ENCODE assay signal across 29 cellular contexts in the genomic region with DNA sequence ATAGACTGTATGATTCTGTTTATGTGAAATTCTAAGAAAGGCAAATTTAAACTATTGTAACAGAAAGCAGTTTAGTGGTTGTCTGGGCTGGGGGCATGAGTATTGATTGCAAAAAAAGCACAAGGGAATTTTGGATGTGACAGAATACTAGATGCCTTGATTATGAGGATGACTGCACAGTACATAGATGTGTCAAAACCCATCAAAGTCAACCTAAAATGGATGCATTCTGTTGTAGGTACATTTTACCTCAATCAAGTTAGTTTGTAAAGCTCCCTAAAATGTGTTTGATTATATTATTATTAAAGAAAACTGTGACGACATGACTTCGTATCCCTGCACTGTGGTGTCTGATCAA.
"Had no signal": no experiment of that assay in that cellular context is flagged by ENCODE, and none has a peak within 500 bp of the region (broad histone marks: within the 10 kb centered on the region; RNA-seq: fewer than 3 reads in every experiment).

No MANE protein-coding gene starts in this region.

- H3K4me3 ChIP-seq: coronary artery, dorsolateral prefrontal cortex, esophagus squamous epithelium, gastroesophageal sphincter had no signal

- H3K4me1 ChIP-seq: esophagus squamous epithelium, gastroesophageal sphincter had no signal

- H3K4me1 Mint-ChIP-seq: activated T-helper 17 cell treated with anti-CD3 and anti-CD28 coated beads, Interleukin-2, amount 50 U/mL, for 72 hours had no signal

- H3K9me3 Mint-ChIP-seq: activated T-cell treated with anti-CD3 and anti-CD28 coated beads, Interleukin-2, amount 50 U/mL, for 24 hours; activated T-helper 17 cell treated with anti-CD3 and anti-CD28 coated beads, Interleukin-2, amount 50 U/mL, for 72 hours; central memory CD8-positive, alpha-beta T cell; dendritic cell treated with granulocyte-macrophage colony-stimulating factor and Interleukin-4, amounts not matched to agents 40 ng/mL and 50 ng/mL, for 4 days; endodermal cell had no signal

- H3K27me3 Mint-ChIP-seq: central memory CD8-positive, alpha-beta T cell had no signal

- ATAC-seq: activated CD8-positive, alpha-beta memory T cell treated with anti-CD3 and anti-CD28 coated beads, Interleukin-2, amount 10 ng/mL, durations not matched to agents 7 days and 5 days; activated CD8-positive, alpha-beta T cell treated with anti-CD3 and anti-CD28 coated beads, Interleukin-2, amount 10 ng/mL, durations not matched to agents 7 days and 5 days; activated T-helper 17 cell treated with anti-CD3 and anti-CD28 coated beads, Interleukin-2, amount 50 U/mL, for 72 hours; gastroesophageal sphincter had no signal

- H3K27me3 ChIP-seq: brain microvascular endothelial cell, esophagus squamous epithelium had no signal

- H3K36me3 ChIP-seq: brain microvascular endothelial cell, esophagus squamous epithelium, gastroesophageal sphincter had no signal

- H3K27ac ChIP-seq: brain microvascular endothelial cell, coronary artery, dorsolateral prefrontal cortex, esophagus squamous epithelium, gastroesophageal sphincter had no signal

- H3K36me3 Mint-ChIP-seq: activated CD8-positive, alpha-beta memory T cell treated with anti-CD3 and anti-CD28 coated beads, Interleukin-2, amount 10 ng/mL, durations not matched to agents 7 days and 5 days had no signal

- H3K27ac Mint-ChIP-seq: activated CD8-positive, alpha-beta memory T cell treated with anti-CD3 and anti-CD28 coated beads, Interleukin-2, amount 10 ng/mL, durations not matched to agents 7 days and 5 days; activated CD8-positive, alpha-beta T cell treated with anti-CD3 and anti-CD28 coated beads, Interleukin-2, amount 10 ng/mL, durations not matched to agents 7 days and 5 days; activated naive CD8-positive, alpha-beta T cell; activated T-cell treated with anti-CD3 and anti-CD28 coated beads, Interleukin-2, amount 50 U/mL, for 24 hours; activated T-helper 17 cell treated with anti-CD3 and anti-CD28 coated beads, Interleukin-2, amount 50 U/mL, for 72 hours; dendritic cell treated with granulocyte-macrophage colony-stimulating factor and Interleukin-4, amounts not matched to agents 40 ng/mL and 50 ng/mL, for 4 days; endodermal cell had no signal

- H3K4me3 Mint-ChIP-seq: activated CD8-positive, alpha-beta memory T cell treated with anti-CD3 and anti-CD28 coated beads, Interleukin-2, amount 10 ng/mL, durations not matched to agents 7 days and 5 days; activated CD8-positive, alpha-beta T cell treated with anti-CD3 and anti-CD28 coated beads, Interleukin-2, amount 10 ng/mL, durations not matched to agents 7 days and 5 days; activated naive CD8-positive, alpha-beta T cell; activated T-cell treated with anti-CD3 and anti-CD28 coated beads, Interleukin-2, amount 50 U/mL, for 24 hours; activated T-helper 17 cell treated with anti-CD3 and anti-CD28 coated beads, Interleukin-2, amount 50 U/mL, for 72 hours; central memory CD8-positive, alpha-beta T cell; dendritic cell treated with granulocyte-macrophage colony-stimulating factor and Interleukin-4, amounts not matched to agents 40 ng/mL and 50 ng/mL, for 4 days; endodermal cell had no signal

- H3K9me3 ChIP-seq: esophagus squamous epithelium, gastroesophageal sphincter had no signal

- DNase-seq: activated CD4-positive, alpha-beta T cell treated with anti-CD3 and anti-CD28 coated beads for 48 hours; activated CD4-positive, alpha-beta T cell treated with anti-CD3 and anti-CD28 coated beads, Interleukin-2, amount 50 U/mL, for 1 hour; activated CD4-positive, alpha-beta T cell treated with anti-CD3 and anti-CD28 coated beads, Interleukin-2, amount 50 U/mL, for 48 hours; activated CD4-positive, CD25-positive, alpha-beta regulatory T cell; activated CD4-positive, CD25-positive, alpha-beta regulatory T cell treated with anti-CD3 and anti-CD28 coated beads, Interleukin-2, amount 50 U/mL, for 72 hours; activated CD8-positive, alpha-beta memory T cell treated with anti-CD3 and anti-CD28 coated beads, Interleukin-2, amount 10 ng/mL, durations not matched to agents 7 days and 5 days; activated CD8-positive, alpha-beta memory T cell treated with anti-CD3 and anti-CD28 coated beads, Interleukin-2, amount 50 U/mL, for 4 hours; activated CD8-positive, alpha-beta T cell treated with anti-CD3 and anti-CD28 coated beads, Interleukin-2, amount 10 ng/mL, durations not matched to agents 7 days and 5 days; activated effector memory CD4-positive, alpha-beta T cell treated with Interleukin-2 at 50 U/mL for 16 hours; activated gamma-delta T cell treated with Interleukin-2 at 50 U/mL for 16 hours; activated naive CD4-positive, alpha-beta T cell treated with anti-CD3 and anti-CD28 coated beads, Interleukin-2, amount 50 U/mL, for 16 hours; activated naive CD4-positive, alpha-beta T cell treated with Interleukin-2 at 50 U/mL for 16 hours; activated T-cell treated with anti-CD3 and anti-CD28 coated beads, Interleukin-2, amount 50 U/mL, for 24 hours; amniotic stem cell; anterior cingulate cortex; brain microvascular endothelial cell; dorsolateral prefrontal cortex; effector memory CD4-positive, alpha-beta T cell; endodermal cell; esophagus squamous epithelium; foreskin melanocyte; head of caudate nucleus; T-helper 2 cell had no signal
